Comparison of ENCODE assay signal across 14 cellular contexts in genomic region chr2:238216651-238217184, GRCh38. TPM values are rescaled to one million over a fixed set of nuclear protein-coding genes. Genes with fewer than 3 reads are reported as not detected.
A peak's percentile ranks its signal among the peaks of the same experiment; 100 is the strongest.
DNase-seq lines count a peak whose midpoint lies in the region; ATAC-seq and TF ChIP-seq lines count a peak whose summit lies in the region.
"Had no signal": no experiment of that assay in that cellular context is flagged by ENCODE, and none has a peak within 500 bp of the region (broad histone marks: within the 10 kb centered on the region; RNA-seq: fewer than 3 reads in every experiment).

No MANE protein-coding gene starts in this region.

- DNase-seq in G401 (ENCODE audit: low spot score): peak; percentile 59
- DNase-seq in RWPE1 (ENCODE audit: low spot score): no peak
- DNase-seq in left cardiac atrium: no peak
- DNase-seq in nucleus accumbens (lab: John Stamatoyannopoulos, UW): peak in 55 of 56 donors; percentile 52 to 96 (median 86)
- DNase-seq in stimulated activated naive CD4-positive, alpha-beta T cell treated with Interleukin-2 at 50 U/mL for 16 hours (lab: John Stamatoyannopoulos, UW): no peak
- DNase-seq in aorta: no peak
- no peak for DNase-seq in esophagus muscularis mucosa (ENCODE audit: extremely low spot score)
- no peak for DNase-seq in osteoblast (ENCODE audit: insufficient read length, low spot score, missing footprints)
- DNase-seq: activated CD4-positive, alpha-beta T cell treated with anti-CD3 and anti-CD28 coated beads, Interleukin-2, amount 10 ng/mL, durations not matched to agents 24 days and 14 days; activated T-cell treated with anti-CD3 and anti-CD28 coated beads, Interleukin-2, amount 50 U/mL, for 1 hour; GOT3; lower lobe of right lung; NCI-H526; RPMI8226 had no signal

- H3K4me1 ChIP-seq in aorta (ENCODE audit: control insufficient read depth in 1 of 2, insufficient read depth in 2 of 2, low read length in 2 of 2) (no peaks in the 10 kb centered on the region), esophagus muscularis mucosa (peaks cover 0 to 7% (median 0%) of the 10 kb centered on the region in 4 donors), osteoblast (ENCODE audit: insufficient read depth, low read length) (peaks cover 2% of the 10 kb centered on the region)
- H3K4me1 ChIP-seq: lower lobe of right lung had no signal

- in situ Hi-C loops in G401 (cut with HindIII; ENCODE audit: low sequenced_read_pairs): no loop called here

- TF ChIP-seq CTCF in RWPE1 (conservative IDR thresholded peaks at IDR 0.05; ENCODE audit: low read depth): no peak
- TF ChIP-seq CTCF in esophagus muscularis mucosa (IDR thresholded peaks at IDR 0.05): no peak
- TF ChIP-seq CTCF in osteoblast (IDR thresholded peaks at IDR 0.05; ENCODE audit: extremely low read depth, low read depth, low read length): no peak

- no peak for TF ChIP-seq POLR2A in esophagus muscularis mucosa (IDR thresholded peaks at IDR 0.05; ENCODE audit: low read depth)

- no peak for TF ChIP-seq EP300 in esophagus muscularis mucosa (IDR thresholded peaks at IDR 0.05)

- H3K27me3 ChIP-seq in aorta (ENCODE audit: control insufficient read depth in 1 of 2, insufficient read depth in 2 of 2, low read length in 1 of 2) (no peaks in the 10 kb centered on the region), esophagus muscularis mucosa (peaks cover 0 to 10% (median 0%) of the 10 kb centered on the region in 4 donors), osteoblast (ENCODE audit: insufficient read depth, low read length) (peaks cover 14% of the 10 kb centered on the region)

- no peaks in the 10 kb centered on the region for H3K36me3 ChIP-seq in aorta (ENCODE audit: control insufficient read depth in 1 of 2, insufficient read depth in 2 of 2, low read length in 1 of 2)
- H3K36me3 ChIP-seq in esophagus muscularis mucosa: no peaks in the 10 kb centered on the region
- H3K36me3 ChIP-seq in osteoblast (ENCODE audit: insufficient read depth, low read length): no peaks in the 10 kb centered on the region
- H3K36me3 ChIP-seq: lower lobe of right lung had no signal

- no peak overlapping the region for H2AFZ ChIP-seq in osteoblast (ENCODE audit: low read length)

- H3K27ac ChIP-seq in RWPE1 (peak overlapping the region; percentile 7; the same call in 1 of the 2 replicates), aorta (ENCODE audit: low read depth in 1 of 2, low read length in 2 of 2) (no peak overlapping the region), esophagus muscularis mucosa (replicated peaks in 1 of 4) (no peak overlapping the region), osteoblast (ENCODE audit: low read depth, low read length) (no peak overlapping the region)
- H3K27ac ChIP-seq: lower lobe of right lung had no signal

- H4K20me1 ChIP-seq in osteoblast (ENCODE audit: insufficient read depth, low read length): no peaks in the 10 kb centered on the region

- POLR2A ChIA-PET in RWPE1 (lab: Yijun Ruan, JAX; ENCODE audit: low non-redundant PET): no interaction called here

- no peaks in the 10 kb centered on the region for H3K79me2 ChIP-seq in osteoblast (ENCODE audit: insufficient read depth, low read length)

- CTCF ChIA-PET in RWPE1 (lab: Yijun Ruan, JAX): no interaction called here

- 69 to 72% methylated on average over 2 of the region's 2 CpGs for WGBS in aorta, 2 donors
- WGBS in esophagus muscularis mucosa: 73% methylated on average over 2 of the region's 2 CpGs

- no peak overlapping the region for H3K4me3 ChIP-seq in aorta (ENCODE audit: low read length in 2 of 2)
- no peak overlapping the region for H3K4me3 ChIP-seq in esophagus muscularis mucosa
- H3K4me3 ChIP-seq in osteoblast (ENCODE audit: insufficient read depth, low read length): no peak overlapping the region
- H3K4me3 ChIP-seq: lower lobe of right lung had no signal

- ATAC-seq in left cardiac atrium: peak; percentile 55 to 59
- no peak for ATAC-seq in aorta (ENCODE audit: low FRiP score)
- ATAC-seq: lower lobe of right lung had no signal

- H3K9me3 ChIP-seq in aorta (ENCODE audit: control insufficient read depth, low read length): no peaks in the 10 kb centered on the region
- no peaks in the 10 kb centered on the region for H3K9me3 ChIP-seq in esophagus muscularis mucosa
- no peaks in the 10 kb centered on the region for H3K9me3 ChIP-seq in osteoblast (ENCODE audit: low read depth, low read length)
- H3K9me3 ChIP-seq: lower lobe of right lung had no signal

- intact Hi-C loops in left cardiac atrium (cut with DNase I): no loop called here
- intact Hi-C loops in aorta (cut with DNase I): no loop called here
- intact Hi-C loops in esophagus muscularis mucosa (cut with DNase I): no loop called here

- H3K4me2 ChIP-seq in osteoblast (ENCODE audit: insufficient read depth, low read length): no peak overlapping the region

RNA-seq across cellular contexts. Expression of gene ILKAP, which starts 13.2 kb away (rescaled TPM):
- total RNA-seq in G401 (2014; rRNA removed; shearing (Covaris generic)): 65.1 and 71.4 TPM in 2 replicates
- total RNA-seq in left cardiac atrium (10 to 100 TPM; 23.4 to 27.9 TPM), aorta (10 to 100 TPM; 48.4 to 50.7 TPM), esophagus muscularis mucosa (10 to 100 TPM; 27.3 to 36.0 (median 34.3) TPM), osteoblast (24.2 and 24.5 TPM in 2 replicates)
- polyA plus RNA-seq in aorta: 100 to 1,000 TPM in 1 of 2 donors, 10 to 100 TPM in 1; 19.4 to 149 TPM

RNA-seq across cellular contexts. Expression of gene HES6, which starts 23.1 kb away (rescaled TPM):
- 56.0 and 67.5 TPM in 2 replicates for total RNA-seq in G401 (2014; rRNA removed; shearing (Covaris generic))
- 1 to 10 TPM; 3.8 to 4.3 TPM for total RNA-seq in left cardiac atrium
- 1 to 10 TPM; 3.3 to 5.2 TPM for total RNA-seq in aorta
- polyA plus RNA-seq in aorta: 1 to 10 TPM; 3.3 to 9.4 TPM
- total RNA-seq in esophagus muscularis mucosa: 10 to 100 TPM; 10.2 to 17.0 (median 11.2) TPM
- 1.8 and 4.0 TPM in 2 replicates for total RNA-seq in osteoblast

RNA-seq across cellular contexts. Expression of gene ERFE, which starts 57.9 kb away (rescaled TPM):
- total RNA-seq in G401 (2014; rRNA removed; shearing (Covaris generic)): 5.1 and 9.4 TPM in 2 replicates
- total RNA-seq in left cardiac atrium: 1 to 10 TPM in 1 of 2 donors, not detected in 1; 1.2 TPM
- 1 to 10 TPM in 1 of 2 donors, under 1 TPM in 1; 0.96 to 2.5 TPM for total RNA-seq in aorta
- 1 to 10 TPM in 1 of 2 donors, not detected in 1; 2.8 TPM for polyA plus RNA-seq in aorta
- under 1 TPM in 2 of 4 donors, not detected in 2; 0.39 to 0.66 TPM for total RNA-seq in esophagus muscularis mucosa
- total RNA-seq in osteoblast: 0.88 and 1.8 TPM in 2 replicates
- total RNA-seq: lower lobe of right lung had no signal

Comparison
In these comparisons a context has a peak if more than half of its experiments do, and no peak if none do; other contexts are left out.
1. DNase-seq: peak in G401 (single experiment) and nucleus accumbens (55 of 56); none in RWPE1 (single experiment), left cardiac atrium (single experiment), stimulated activated naive CD4-positive, alpha-beta T cell treated with Interleukin-2 at 50 U/mL for 16 hours (single experiment), aorta (0 of 2), esophagus muscularis mucosa (single experiment) and osteoblast (single experiment).